ENCODE assay signal across 9 cellular contexts in genomic region chr7:16754869-16755317, GRCh38. TPM values are rescaled to one million over a fixed set of nuclear protein-coding genes. Genes with fewer than 3 reads are reported as not detected.
DNase-seq lines count a peak whose midpoint lies in the region; FAIRE-seq and TF ChIP-seq lines count a peak whose summit lies in the region.
"Had no signal": no experiment of that assay in that cellular context is flagged by ENCODE, and none has a peak within 500 bp of the region (broad histone marks: within the 10 kb centered on the region; RNA-seq: fewer than 3 reads in every experiment).

No MANE protein-coding gene starts in this region.

- H3K4me3 ChIP-seq in dorsolateral prefrontal cortex, result peak overlapping the region; percentile 14 to 82 (median 70)
- H3K4me3 ChIP-seq in neural progenitor cell, result peak overlapping the region; percentile 85

- DNase-seq in DMS 273 treated with DMSO at 0.1 percent for 48 hours (lab: John Stamatoyannopoulos, UW) (peak; percentile 30), NCI-H69 (lab: John Stamatoyannopoulos, UW) (peak; percentile 90), dorsolateral prefrontal cortex (peak in 1 of 10 donors; percentile 27), neural progenitor cell (ENCODE audit: low spot score) (no peak), urothelium cell line (ENCODE audit: low spot score) (no peak), iPS-NIHi7 (ENCODE audit: extremely low spot score) (no peak), SKM-1 treated with dmso at 0.1 percent for 144 hours (lab: John Stamatoyannopoulos, UW; ENCODE audit: unreplicated experiment) (no peak), NCI-H2029 treated with DMSO at 0.1 percent for 48 hours (lab: John Stamatoyannopoulos, UW) (no peak)

- H3K79me2 ChIP-seq in neural progenitor cell (ENCODE audit: low read depth), result peaks cover 34% of the 10 kb centered on the region

- peaks cover 27% of the 10 kb centered on the region for H3K4me1 Mint-ChIP-seq in neural progenitor cell

- intact Hi-C loops in dorsolateral prefrontal cortex (cut with DNase I), result no loop called here

- peak overlapping the region; percentile 98 for H2AFZ ChIP-seq in neural progenitor cell (replicated peaks)

- no peak for FAIRE-seq in urothelium cell line (lab: Jason Lieb, UNC)

- peaks cover 9% of the 10 kb centered on the region for H3F3A ChIP-seq in neural progenitor cell (ENCODE audit: low read depth)

- peak overlapping the region; percentile 79 for H3K4me2 ChIP-seq in neural progenitor cell

- H3K9ac ChIP-seq in neural progenitor cell, result no peak overlapping the region

- H3K9me3 ChIP-seq in neural progenitor cell (ENCODE audit: low read depth), result no peaks in the 10 kb centered on the region

- no peaks in the 10 kb centered on the region for H3K36me3 ChIP-seq in neural progenitor cell

- H3K27ac ChIP-seq in dorsolateral prefrontal cortex (peak overlapping the region in 46 of 59 donors; percentile 40 to 90 (median 82)), neural progenitor cell (no peak overlapping the region)

- H3K27ac Mint-ChIP-seq in neural progenitor cell, result peak overlapping the region; percentile 70

- peaks cover 11% of the 10 kb centered on the region for H3K36me3 Mint-ChIP-seq in neural progenitor cell

- TF ChIP-seq CTCF in dorsolateral prefrontal cortex (IDR thresholded peaks at IDR 0.05 in 54 of 56, conservative IDR thresholded peaks at IDR 0.05 in 2 of 56; ENCODE audit: low read depth in 1 of 56, partially characterized antibody in 56 of 56) (no peak), neural progenitor cell (IDR thresholded peaks at IDR 0.05) (no peak)

- H3K4me1 ChIP-seq in neural progenitor cell, result peaks cover 6% of the 10 kb centered on the region

- H3K27me3 ChIP-seq in dorsolateral prefrontal cortex (peaks cover 0 to 17% (median 0%) of the 10 kb centered on the region in 45 donors), neural progenitor cell (peaks cover 15% of the 10 kb centered on the region)

- peaks cover 2% of the 10 kb centered on the region for H3K9me3 Mint-ChIP-seq in neural progenitor cell

- no peaks in the 10 kb centered on the region for H4K20me1 ChIP-seq in neural progenitor cell (ENCODE audit: low read depth)

- H3K4me3 Mint-ChIP-seq in neural progenitor cell, result peak overlapping the region; percentile 97

- H3K27me3 Mint-ChIP-seq in neural progenitor cell (ENCODE audit: insufficient read depth, low read depth), result peaks cover 2% of the 10 kb centered on the region

RNA-seq across cellular contexts. Expression of gene TSPAN13, which starts 1.3 kb away (rescaled TPM):
- total RNA-seq in dorsolateral prefrontal cortex, result 100 to 1,000 TPM in 23 of 120 experiments, 10 to 100 TPM in 97; 24.7 to 129 (median 84.4) TPM
- 25.6 and 41.2 TPM in 2 replicates for total RNA-seq in neural progenitor cell (ENCODE audit: low replicate concordance)

RNA-seq across cellular contexts. Expression of gene AGR2, which starts 49.9 kb away (rescaled TPM):
- total RNA-seq in dorsolateral prefrontal cortex, result 1 to 10 TPM in 1 of 120 experiments, under 1 TPM in 3, not detected in 116; 0.53 to 1.1 (median 0.79) TPM
- not detected in 2 replicates for total RNA-seq in neural progenitor cell (ENCODE audit: low replicate concordance)
- total RNA-seq: T-helper 1 cell treated with Interleukin-12 subunit alpha and Interleukin-12 subunit beta and Interleukin-4 antibody, amounts not matched to agents 30 ng/mL and 1 ng/mL, for 36 hours had no signal

Comparison
In these comparisons a context has a peak if more than half of its experiments do, and no peak if none do; other contexts are left out.
1. DNase-seq: peak in DMS 273 treated with DMSO at 0.1 percent for 48 hours (single experiment) and NCI-H69 (single experiment); none in neural progenitor cell (single experiment), urothelium cell line (single experiment), iPS-NIHi7 (single experiment), SKM-1 treated with dmso at 0.1 percent for 144 hours (single experiment) and NCI-H2029 treated with DMSO at 0.1 percent for 48 hours (single experiment).